15 cellular contexts compared by ENCODE assay signal in genomic region chr15:48355377-48355776, GRCh38. TPM values are rescaled to one million over a fixed set of nuclear protein-coding genes. Genes with fewer than 3 reads are reported as not detected.
DNase-seq lines count a peak whose midpoint lies in the region; ATAC-seq and TF ChIP-seq lines count a peak whose summit lies in the region.
"Had no signal": no experiment of that assay in that cellular context is flagged by ENCODE, and none has a peak within 500 bp of the region (broad histone marks: within the 10 kb centered on the region; RNA-seq: fewer than 3 reads in every experiment).

No MANE protein-coding gene starts in this region.

- no peak overlapping the region for H3K4me3 Mint-ChIP-seq in WTC11
- H3K4me3 Mint-ChIP-seq in CD8-positive, alpha-beta memory T cell: no peak overlapping the region
- H3K4me3 Mint-ChIP-seq in endodermal cell: no peak overlapping the region
- H3K4me3 Mint-ChIP-seq: dendritic cell treated with granulocyte-macrophage colony-stimulating factor and Interleukin-4, amounts not matched to agents 40 ng/mL and 50 ng/mL, for 4 days had no signal

- POLR2A ChIA-PET in WTC11 (lab: Charles Lee): no interaction called here
- POLR2A ChIA-PET in CD8-positive, alpha-beta memory T cell (lab: Charles Lee): no interaction called here

- CTCF ChIA-PET in WTC11 (lab: Charles Lee): interaction anchor here (0.7 to 3.0 kb wide), 4 partner anchors 15 to 95 kb away, joined by 3 to 20 read pairs (median 3); no protein-coding TSS in a partner anchor
- CTCF ChIA-PET in CD8-positive, alpha-beta memory T cell (lab: Charles Lee): no interaction called here

- DNase-seq in AG10803 (ENCODE audit: low read depth) (peak; percentile 91), WTC11 (ENCODE audit: low spot score) (no peak), left lobe of liver (ENCODE audit: low spot score) (no peak), endodermal cell (no peak)
- no peak for DNase-seq in CD8-positive, alpha-beta memory T cell
- DNase-seq: NCI-H1417 treated with DMSO at 0.1 percent for 48 hours, occipital lobe had no signal

- H3K4me1 Mint-ChIP-seq in WTC11 (peaks cover 10% of the 10 kb centered on the region), endodermal cell (peaks cover 9% of the 10 kb centered on the region)
- H3K4me1 Mint-ChIP-seq in CD8-positive, alpha-beta memory T cell: peaks cover 6 to 14% (median 14%) of the 10 kb centered on the region in 3 donors

- H3K4me3 ChIP-seq in AG10803 (ENCODE audit: low read length) (no peak overlapping the region), endodermal cell (ENCODE audit: low read length) (no peak overlapping the region)
- H3K4me3 ChIP-seq in CD8-positive, alpha-beta memory T cell (ENCODE audit: low read length): no peak overlapping the region
- H3K4me3 ChIP-seq: BLaER1 treated with 17β-estradiol and CSF1 and Interleukin-3, amounts not matched to agents 10 nM and 100 nM had no signal

- no peak overlapping the region for H3K27ac ChIP-seq in CD8-positive, alpha-beta memory T cell (ENCODE audit: low read depth, low read length)
- no peak overlapping the region for H3K27ac ChIP-seq in endodermal cell (ENCODE audit: low read depth, low read length)
- H3K27ac ChIP-seq: BLaER1 treated with 17β-estradiol and CSF1 and Interleukin-3, amounts not matched to agents 10 nM and 100 nM; HL-60 had no signal

- no peak overlapping the region for H3K27ac Mint-ChIP-seq in WTC11
- no peak overlapping the region for H3K27ac Mint-ChIP-seq in CD8-positive, alpha-beta memory T cell
- no peak overlapping the region for H3K27ac Mint-ChIP-seq in endodermal cell
- H3K27ac Mint-ChIP-seq: activated T-helper 2 cell treated with anti-CD3 and anti-CD28 coated beads, Interferon-gamma antibody, Interleukin-2, Interleukin-4, amounts not matched to agents 10 μg/mL and 5 μg/mL and 100 μg/mL, durations not matched to agents 14 hours and 24 hours and 36 hours; dendritic cell treated with granulocyte-macrophage colony-stimulating factor and Interleukin-4, amounts not matched to agents 40 ng/mL and 50 ng/mL, for 4 days had no signal

- TF ChIP-seq CTCF in AG10803 (conservative IDR thresholded peaks at IDR 0.05; ENCODE audit: low read length) (no peak), WTC11 (IDR thresholded peaks at IDR 0.05) (no peak), endodermal cell (conservative IDR thresholded peaks at IDR 0.05) (no peak)

- peak; percentile 70 for ATAC-seq in GM21619 (IDR thresholded peaks at IDR 0.05; ENCODE audit: unreplicated experiment)
- ATAC-seq in WTC11: peak; percentile 66
- peak; percentile 55 for ATAC-seq in left lobe of liver
- no peak for ATAC-seq in HG03159 (IDR thresholded peaks at IDR 0.05; ENCODE audit: unreplicated experiment)
- no peak for ATAC-seq in GM21367 (IDR thresholded peaks at IDR 0.05; ENCODE audit: unreplicated experiment)
- ATAC-seq: Panc1 had no signal

- H3K27me3 Mint-ChIP-seq in WTC11 (ENCODE audit: low read depth) (no peaks in the 10 kb centered on the region), endodermal cell (ENCODE audit: insufficient read depth) (no peaks in the 10 kb centered on the region)
- H3K27me3 Mint-ChIP-seq in CD8-positive, alpha-beta memory T cell: peaks cover 1 to 9% of the 10 kb centered on the region in 2 donors
- H3K27me3 Mint-ChIP-seq: dendritic cell treated with granulocyte-macrophage colony-stimulating factor and Interleukin-4, amounts not matched to agents 40 ng/mL and 50 ng/mL, for 4 days had no signal

- H3K9me3 Mint-ChIP-seq in WTC11 (no peaks in the 10 kb centered on the region), endodermal cell (no peaks in the 10 kb centered on the region)
- no peaks in the 10 kb centered on the region for H3K9me3 Mint-ChIP-seq in CD8-positive, alpha-beta memory T cell
- H3K9me3 Mint-ChIP-seq: activated T-helper 2 cell treated with anti-CD3 and anti-CD28 coated beads, Interferon-gamma antibody, Interleukin-2, Interleukin-4, amounts not matched to agents 10 μg/mL and 5 μg/mL and 100 μg/mL, durations not matched to agents 14 hours and 24 hours and 36 hours; dendritic cell treated with granulocyte-macrophage colony-stimulating factor and Interleukin-4, amounts not matched to agents 40 ng/mL and 50 ng/mL, for 4 days had no signal

- H3K36me3 ChIP-seq in CD8-positive, alpha-beta memory T cell (ENCODE audit: insufficient read depth, low read length): no peaks in the 10 kb centered on the region
- H3K36me3 ChIP-seq in endodermal cell (ENCODE audit: control insufficient read depth, insufficient read depth, low read length): no peaks in the 10 kb centered on the region
- H3K36me3 ChIP-seq: BLaER1 treated with 17β-estradiol and CSF1 and Interleukin-3, amounts not matched to agents 10 nM and 100 nM had no signal

- no peak overlapping the region for H3K9ac ChIP-seq in endodermal cell (ENCODE audit: extremely low read depth, low read length, poor library complexity, severe bottlenecking)
- H3K9ac ChIP-seq: BLaER1 treated with 17β-estradiol and CSF1 and Interleukin-3, amounts not matched to agents 10 nM and 100 nM had no signal

- H3K27me3 ChIP-seq in CD8-positive, alpha-beta memory T cell (ENCODE audit: insufficient read depth, low read length, poor library complexity, severe bottlenecking): no peaks in the 10 kb centered on the region
- H3K27me3 ChIP-seq in endodermal cell (ENCODE audit: control insufficient read depth, insufficient read depth, low read length, poor library complexity, severe bottlenecking): no peaks in the 10 kb centered on the region
- H3K27me3 ChIP-seq: BLaER1 treated with 17β-estradiol and CSF1 and Interleukin-3, amounts not matched to agents 10 nM and 100 nM had no signal

- H3K36me3 Mint-ChIP-seq in WTC11: no peaks in the 10 kb centered on the region
- H3K36me3 Mint-ChIP-seq in CD8-positive, alpha-beta memory T cell: no peaks in the 10 kb centered on the region
- H3K36me3 Mint-ChIP-seq in endodermal cell (ENCODE audit: low read depth): no peaks in the 10 kb centered on the region

- no peaks in the 10 kb centered on the region for H3K9me3 ChIP-seq in CD8-positive, alpha-beta memory T cell (ENCODE audit: low read length)
- H3K9me3 ChIP-seq in endodermal cell (ENCODE audit: control insufficient read depth, low read length): no peaks in the 10 kb centered on the region
- H3K9me3 ChIP-seq: BLaER1 treated with 17β-estradiol and CSF1 and Interleukin-3, amounts not matched to agents 10 nM and 100 nM had no signal

- 68 to 82% methylated on average over 4 to 5 of the region's 6 CpGs for WGBS in endodermal cell (ENCODE audit: insufficient coverage in 1 of 2, insufficient read length in 1 of 2), 2 experiments

- no peaks in the 10 kb centered on the region for H3K4me1 ChIP-seq in CD8-positive, alpha-beta memory T cell (ENCODE audit: insufficient read depth, low read length)
- H3K4me1 ChIP-seq in endodermal cell (ENCODE audit: control insufficient read depth, insufficient read depth, low read length): no peaks in the 10 kb centered on the region

TF ChIP-seq in WTC11, 78 proteins besides CTCF, POLR2A, EP300 and RAD21 (continues in another document):
- no peak for TF ChIP-seq TEAD4 (CRISPR knock-in tag; IDR thresholded peaks at IDR 0.05)
- TF ChIP-seq ZNF423 (CRISPR knock-in tag; IDR thresholded peaks at IDR 0.05): no peak
- TF ChIP-seq, protein P1, sequence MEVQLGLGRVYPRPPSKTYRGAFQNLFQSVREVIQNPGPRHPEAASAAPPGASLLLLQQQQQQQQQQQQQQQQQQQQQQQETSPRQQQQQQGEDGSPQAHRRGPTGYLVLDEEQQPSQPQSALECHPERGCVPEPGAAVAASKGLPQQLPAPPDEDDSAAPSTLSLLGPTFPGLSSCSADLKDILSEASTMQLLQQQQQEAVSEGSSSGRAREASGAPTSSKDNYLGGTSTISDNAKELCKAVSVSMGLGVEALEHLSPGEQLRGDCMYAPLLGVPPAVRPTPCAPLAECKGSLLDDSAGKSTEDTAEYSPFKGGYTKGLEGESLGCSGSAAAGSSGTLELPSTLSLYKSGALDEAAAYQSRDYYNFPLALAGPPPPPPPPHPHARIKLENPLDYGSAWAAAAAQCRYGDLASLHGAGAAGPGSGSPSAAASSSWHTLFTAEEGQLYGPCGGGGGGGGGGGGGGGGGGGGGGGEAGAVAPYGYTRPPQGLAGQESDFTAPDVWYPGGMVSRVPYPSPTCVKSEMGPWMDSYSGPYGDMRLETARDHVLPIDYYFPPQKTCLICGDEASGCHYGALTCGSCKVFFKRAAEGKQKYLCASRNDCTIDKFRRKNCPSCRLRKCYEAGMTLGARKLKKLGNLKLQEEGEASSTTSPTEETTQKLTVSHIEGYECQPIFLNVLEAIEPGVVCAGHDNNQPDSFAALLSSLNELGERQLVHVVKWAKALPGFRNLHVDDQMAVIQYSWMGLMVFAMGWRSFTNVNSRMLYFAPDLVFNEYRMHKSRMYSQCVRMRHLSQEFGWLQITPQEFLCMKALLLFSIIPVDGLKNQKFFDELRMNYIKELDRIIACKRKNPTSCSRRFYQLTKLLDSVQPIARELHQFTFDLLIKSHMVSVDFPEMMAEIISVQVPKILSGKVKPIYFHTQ (CRISPR knock-in tag; IDR thresholded peaks at IDR 0.05): no peak
- TF ChIP-seq PRRX2 (CRISPR knock-in tag; IDR thresholded peaks at IDR 0.05): no peak
- no peak for TF ChIP-seq GABPB1 (CRISPR knock-in tag; IDR thresholded peaks at IDR 0.05)
- TF ChIP-seq ZBTB21 (CRISPR knock-in tag; IDR thresholded peaks at IDR 0.05; ENCODE audit: borderline replicate concordance): no peak
- TF ChIP-seq SOX15 (CRISPR knock-in tag; IDR thresholded peaks at IDR 0.05): no peak
- TF ChIP-seq NR3C1 (CRISPR knock-in tag; conservative IDR thresholded peaks at IDR 0.05; ENCODE audit: low read depth): no peak
- TF ChIP-seq, protein P2, sequence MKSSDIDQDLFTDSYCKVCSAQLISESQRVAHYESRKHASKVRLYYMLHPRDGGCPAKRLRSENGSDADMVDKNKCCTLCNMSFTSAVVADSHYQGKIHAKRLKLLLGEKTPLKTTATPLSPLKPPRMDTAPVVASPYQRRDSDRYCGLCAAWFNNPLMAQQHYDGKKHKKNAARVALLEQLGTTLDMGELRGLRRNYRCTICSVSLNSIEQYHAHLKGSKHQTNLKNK (CRISPR knock-in tag; IDR thresholded peaks at IDR 0.05): no peak
- no peak for TF ChIP-seq ZNF317 (CRISPR knock-in tag; IDR thresholded peaks at IDR 0.05; ENCODE audit: borderline replicate concordance, low read depth)

RNA-seq across cellular contexts. Expression of gene DUT, which starts 24.1 kb away (rescaled TPM):
- total RNA-seq in WTC11 (2021) (195 to 204 TPM (median 195 TPM) in 3 replicates), left lobe of liver (31.0 TPM), endodermal cell (10 to 100 TPM; 70.9 to 74.2 TPM)
- total RNA-seq in CD8-positive, alpha-beta memory T cell: 100 to 1,000 TPM; 397 to 413 TPM
- polyA plus RNA-seq in CD8-positive, alpha-beta memory T cell: 136 TPM
- polyA plus RNA-seq in endodermal cell (2013, experiment 1 of 2): 106 TPM
- 80.4 TPM for polyA plus RNA-seq in endodermal cell (2013, experiment 2 of 2)

Comparison
In these comparisons a context has a peak if more than half of its experiments do, and no peak if none do; other contexts are left out.
1. ATAC-seq: peak in GM21619 (single experiment), WTC11 (single experiment) and left lobe of liver (single experiment); none in HG03159 (single experiment) and GM21367 (single experiment).